ENCODE assay signal across 1 cellular context in genomic region chr1:112697781-112698201, GRCh38.
TF ChIP-seq lines count a peak whose summit lies in the region.

No MANE protein-coding gene starts in this region.

TF ChIP-seq in WTC11, 78 proteins besides CTCF, POLR2A, EP300 and RAD21 (continued from another document):
- no peak for TF ChIP-seq ZNF532 (CRISPR knock-in tag; IDR thresholded peaks at IDR 0.05; ENCODE audit: borderline replicate concordance)
- TF ChIP-seq PRDM15 (CRISPR knock-in tag; IDR thresholded peaks at IDR 0.05) = no peak
- TF ChIP-seq ZMAT4 (CRISPR knock-in tag; IDR thresholded peaks at IDR 0.05) = no peak
- no peak for TF ChIP-seq ZNF317 (CRISPR knock-in tag; IDR thresholded peaks at IDR 0.05; ENCODE audit: borderline replicate concordance, low read depth)
- TF ChIP-seq ZBTB43 (CRISPR knock-in tag; IDR thresholded peaks at IDR 0.05) = no peak
- no peak for TF ChIP-seq ZNF425 (CRISPR knock-in tag; conservative IDR thresholded peaks at IDR 0.05)
- no peak for TF ChIP-seq IRF1 (CRISPR knock-in tag; IDR thresholded peaks at IDR 0.05)
